ENCODE assay signal across 8 cellular contexts in the genomic region with DNA sequence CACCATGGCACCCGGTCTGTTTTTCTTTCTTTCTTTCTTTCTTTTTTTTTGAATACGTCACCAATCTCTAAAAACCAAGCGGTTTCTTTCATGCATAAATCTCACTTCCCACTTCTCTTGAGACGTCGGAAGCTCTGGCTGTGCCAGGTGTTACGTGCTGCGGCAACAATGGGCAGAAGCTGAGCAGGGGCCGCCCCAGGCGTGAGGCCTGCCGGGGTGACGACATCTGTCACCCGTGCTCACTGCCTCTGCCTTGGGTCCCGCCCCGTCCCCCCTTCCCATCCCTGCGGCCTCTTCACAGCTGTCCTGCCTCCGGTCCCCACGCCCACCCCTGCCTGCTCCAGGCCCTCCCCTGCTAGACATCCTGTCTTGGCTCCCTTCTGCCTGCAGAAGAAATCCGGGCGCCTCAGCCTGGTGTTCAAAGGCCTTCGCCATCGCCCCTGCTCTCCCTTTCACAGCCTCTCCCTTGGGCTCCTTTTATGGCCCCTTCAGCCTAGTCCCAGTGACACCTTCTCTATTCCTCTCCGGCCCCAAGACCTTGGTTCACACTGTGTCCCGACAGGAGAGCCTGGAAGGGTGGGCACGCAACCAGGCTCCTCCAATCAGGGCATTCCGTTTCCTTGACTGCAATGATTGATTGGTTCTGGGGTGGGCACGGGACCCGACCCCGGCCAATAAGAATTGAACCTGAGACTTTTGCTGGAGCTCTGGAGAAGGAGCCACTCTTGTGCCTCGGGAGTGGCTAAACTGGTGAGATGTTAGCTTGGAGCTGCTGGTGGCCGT. TPM values are rescaled to one million over a fixed set of nuclear protein-coding genes. Genes with fewer than 3 reads are reported as not detected.
DNase-seq lines count a peak whose midpoint lies in the region; ATAC-seq lines count a peak whose summit lies in the region.
"Had no signal": no experiment of that assay in that cellular context is flagged by ENCODE, and none has a peak within 500 bp of the region (broad histone marks: within the 10 kb centered on the region; RNA-seq: fewer than 3 reads in every experiment).

No MANE protein-coding gene starts in this region.

- H3K4me1 ChIP-seq in SJCRH30 = no peaks in the 10 kb centered on the region

- H3K9me3 Mint-ChIP-seq in activated naive CD8-positive, alpha-beta T cell treated with anti-CD3 and anti-CD28 coated beads, Interleukin-2, amount 50 U/mL, for 24 hours = no peaks in the 10 kb centered on the region

- peak overlapping the region; percentile 41 for H3K27ac ChIP-seq in SJCRH30
- H3K27ac ChIP-seq: VCaP had no signal

- no peaks in the 10 kb centered on the region for H3K9me3 ChIP-seq in SJCRH30 (replicated peaks)

- peak overlapping the region; percentile 51 for H3K4me3 ChIP-seq in SJCRH30

- ATAC-seq in GM19351 (IDR thresholded peaks at IDR 0.05; ENCODE audit: unreplicated experiment) (peak; percentile 76), HG03066 (IDR thresholded peaks at IDR 0.05; ENCODE audit: low read depth, unreplicated experiment) (peak; percentile 68)
- ATAC-seq in activated naive CD8-positive, alpha-beta T cell treated with anti-CD3 and anti-CD28 coated beads, Interleukin-2, amount 50 U/mL, for 24 hours = peak; percentile 90

- H3K36me3 Mint-ChIP-seq in activated naive CD8-positive, alpha-beta T cell treated with anti-CD3 and anti-CD28 coated beads, Interleukin-2, amount 50 U/mL, for 24 hours (ENCODE audit: low read depth) = no peaks in the 10 kb centered on the region

- peaks cover 53% of the 10 kb centered on the region for H3K4me1 Mint-ChIP-seq in activated naive CD8-positive, alpha-beta T cell treated with anti-CD3 and anti-CD28 coated beads, Interleukin-2, amount 50 U/mL, for 24 hours

- H3K27me3 ChIP-seq in SJCRH30 = no peaks in the 10 kb centered on the region

- H3K36me3 ChIP-seq in SJCRH30 = no peaks in the 10 kb centered on the region

- DNase-seq in SJCRH30 (peak; percentile 89 to 90), NCI-H446 (lab: John Stamatoyannopoulos, UW) (no peak), UCSD-AML1 (lab: John Stamatoyannopoulos, UW; ENCODE audit: unreplicated experiment) (no peak)
- peak; percentile 84 for DNase-seq in activated naive CD8-positive, alpha-beta T cell treated with anti-CD3 and anti-CD28 coated beads, Interleukin-2, amount 50 U/mL, for 24 hours
- peak; percentile 47 to 62 for DNase-seq in stimulated activated CD4-positive, alpha-beta T cell treated with anti-CD3 and anti-CD28 coated beads, Interleukin-4, amount 100 ng/mL, for 48 hours (ENCODE audit: low read depth in 2 of 2)

- H3K27me3 Mint-ChIP-seq in activated naive CD8-positive, alpha-beta T cell treated with anti-CD3 and anti-CD28 coated beads, Interleukin-2, amount 50 U/mL, for 24 hours = peaks cover 2% of the 10 kb centered on the region

- H3K4me3 Mint-ChIP-seq in activated naive CD8-positive, alpha-beta T cell treated with anti-CD3 and anti-CD28 coated beads, Interleukin-2, amount 50 U/mL, for 24 hours = peak overlapping the region; percentile 66

- peak overlapping the region; percentile 72 for H3K27ac Mint-ChIP-seq in activated naive CD8-positive, alpha-beta T cell treated with anti-CD3 and anti-CD28 coated beads, Interleukin-2, amount 50 U/mL, for 24 hours

RNA-seq across cellular contexts. Expression of a gene that starts 4.8 kb away (rescaled TPM):
- 0.06 TPM in 1 of 2 replicates, not detected in the other for total RNA-seq in SJCRH30 (2014; rRNA removed; shearing (Covaris generic))

RNA-seq across cellular contexts. Expression of a gene that starts 18.6 kb away (rescaled TPM):
- 3.4 TPM in 2 replicates for total RNA-seq in SJCRH30 (2014; rRNA removed; shearing (Covaris generic))

RNA-seq across cellular contexts. Expression of a gene that starts 52.8 kb away (rescaled TPM):
- 1.9 and 2.0 TPM in 2 replicates for total RNA-seq in SJCRH30 (2014; rRNA removed; shearing (Covaris generic))

Comparison
In these comparisons a context has a peak if more than half of its experiments do, and no peak if none do; other contexts are left out.
1. DNase-seq: peak in SJCRH30 (2 of 2), activated naive CD8-positive, alpha-beta T cell treated with anti-CD3 and anti-CD28 coated beads, Interleukin-2, amount 50 U/mL, for 24 hours (single experiment) and stimulated activated CD4-positive, alpha-beta T cell treated with anti-CD3 and anti-CD28 coated beads, Interleukin-4, amount 100 ng/mL, for 48 hours (2 of 2); none in NCI-H446 (0 of 2) and UCSD-AML1 (single experiment).
2. Peak in every context shown above with its lines, with median percentiles within 50 percentile points of each other: ATAC-seq.